Comparison of ENCODE assay signal across 9 cellular contexts in the genomic region with DNA sequence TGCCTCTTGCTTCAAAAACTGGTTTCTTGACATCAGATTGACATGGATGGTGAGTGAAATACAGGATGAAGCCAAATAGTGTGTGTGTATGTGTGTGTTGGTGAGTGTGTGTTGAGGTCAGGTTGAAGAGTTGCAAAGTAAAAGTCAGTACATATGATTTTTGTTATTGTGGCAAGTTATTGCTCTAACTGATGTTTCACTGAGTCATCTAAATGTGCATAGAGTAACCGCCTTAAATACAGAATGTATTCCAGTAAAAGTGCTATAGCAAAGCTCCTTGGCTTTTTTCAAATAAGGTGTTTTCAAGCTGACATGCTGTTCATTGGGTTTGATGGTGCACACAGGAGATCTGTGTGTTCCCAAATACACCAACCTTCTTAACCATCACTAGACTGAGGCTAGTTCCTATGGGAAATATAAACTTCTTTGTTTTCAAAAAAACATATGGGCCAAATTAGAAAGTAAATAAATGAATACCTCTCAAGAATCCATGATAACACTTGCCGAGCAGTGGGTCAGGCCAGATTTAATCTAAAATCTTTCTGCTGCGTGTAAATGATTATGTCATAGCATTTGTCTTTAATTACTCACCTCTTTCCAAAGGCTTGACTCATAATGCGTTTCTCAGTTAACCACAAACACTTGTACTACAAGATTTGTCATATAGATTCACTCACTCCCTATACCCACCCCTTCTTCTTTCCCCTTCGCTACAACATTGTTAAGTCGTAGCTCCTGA.
DNase-seq lines count a peak whose midpoint lies in the region; ATAC-seq and TF ChIP-seq lines count a peak whose summit lies in the region.
"Had no signal": no experiment of that assay in that cellular context is flagged by ENCODE, and none has a peak within 500 bp of the region (broad histone marks: within the 10 kb centered on the region; RNA-seq: fewer than 3 reads in every experiment).

No MANE protein-coding gene starts in this region.

- ATAC-seq in GM18861 (IDR thresholded peaks at IDR 0.05; ENCODE audit: unreplicated experiment) (peak; percentile 67), HG03025 (IDR thresholded peaks at IDR 0.05; ENCODE audit: low FRiP score, unreplicated experiment) (peak; percentile 86), GM21737 (IDR thresholded peaks at IDR 0.05; ENCODE audit: unreplicated experiment) (no peak), left colon (no peak)

- peaks cover 17% of the 10 kb centered on the region for H3K4me1 ChIP-seq in SJSA1 (replicated peaks)

- H3K36me3 ChIP-seq in SJSA1: no peaks in the 10 kb centered on the region

- no peak for TF ChIP-seq CTCF in GM13977 (IDR thresholded peaks at IDR 0.05; ENCODE audit: extremely low read depth, insufficient read depth, missing control alignments)

- no peaks in the 10 kb centered on the region for H3K9me3 ChIP-seq in SJSA1 (replicated peaks)

- intact Hi-C loops in left colon (cut with DNase I, micrococcal nuclease): no loop called here

- H3K27me3 ChIP-seq in SJSA1 (replicated peaks): no peaks in the 10 kb centered on the region

- DNase-seq in SJSA1 (ENCODE audit: low read depth in 1 of 2, low spot score in 2 of 2): peak; percentile 50 to 82
- DNase-seq in myocyte (ENCODE audit: low read depth): peak; percentile 59
- DNase-seq in NCI-H128 (lab: John Stamatoyannopoulos, UW; ENCODE audit: unreplicated experiment): no peak
- DNase-seq in GM13977 (ENCODE audit: low spot score): no peak
- no peak for DNase-seq in left colon
- DNase-seq: activated CD4-positive, alpha-beta T cell treated with anti-CD3 and anti-CD28 coated beads for 1 hour had no signal

- in situ Hi-C loops in GM13977 (cut with MboI; ENCODE audit: low pct_unique_long_range_greater_than_20kb, low sequenced_read_pairs, unreplicated experiment): no loop called here

- peak overlapping the region; percentile 16; the same call in 1 of the 2 replicates for H3K27ac ChIP-seq in SJSA1

- H3K4me3 ChIP-seq in SJSA1: no peak overlapping the region

Comparison
In these comparisons a context has a peak if more than half of its experiments do, and no peak if none do; other contexts are left out.
1. ATAC-seq: peak in GM18861 (single experiment) and HG03025 (single experiment); none in GM21737 (single experiment) and left colon (single experiment).
2. DNase-seq: peak in SJSA1 (2 of 2) and myocyte (single experiment); none in NCI-H128 (single experiment), GM13977 (single experiment) and left colon (0 of 2).